11 cellular contexts compared by ENCODE assay signal in genomic region chr14:105316563-105316941, GRCh38. TPM values are rescaled to one million over a fixed set of nuclear protein-coding genes. Genes with fewer than 3 reads are reported as not detected.
A peak's percentile ranks its signal among the peaks of the same experiment; 100 is the strongest.
DNase-seq lines count a peak whose midpoint lies in the region; ATAC-seq and TF ChIP-seq lines count a peak whose summit lies in the region.
"Had no signal": no experiment of that assay in that cellular context is flagged by ENCODE, and none has a peak within 500 bp of the region (broad histone marks: within the 10 kb centered on the region; RNA-seq: fewer than 3 reads in every experiment).

No MANE protein-coding gene starts in this region.

- no peak overlapping the region for H3K4me2 ChIP-seq in mesenchymal stem cell (ENCODE audit: low read length, poor library complexity, severe bottlenecking)

- no peak overlapping the region for H2AFZ ChIP-seq in mesenchymal stem cell (ENCODE audit: low read depth, low read length)

- H4K8ac ChIP-seq in mesenchymal stem cell (ENCODE audit: low read length) = no peak overlapping the region

- WGBS in mesenchymal stem cell = 93% methylated on average over 11 of the region's 11 CpGs

- peak overlapping the region in 1 of 2 experiments; percentile 37 for H2BK12ac ChIP-seq in mesenchymal stem cell (ENCODE audit: low read length in 2 of 2)

- intact Hi-C loops in tibial artery (cut with DNase I; ENCODE audit: low total_unique reads) = loop anchor here (10.0 kb wide), 1 partner anchor 62 kb away; no protein-coding TSS in a partner anchor

- H2BK5ac ChIP-seq in mesenchymal stem cell (ENCODE audit: low read depth, low read length, poor library complexity, severe bottlenecking) = no peak overlapping the region

- no peak overlapping the region for H3K14ac ChIP-seq in mesenchymal stem cell (ENCODE audit: low read length in 2 of 2)

- no peaks in the 10 kb centered on the region for H3K27me3 Mint-ChIP-seq in activated naive CD8-positive, alpha-beta T cell treated with anti-CD3 and anti-CD28 coated beads for 36 hours

- H3K9me3 ChIP-seq in mesenchymal stem cell (ENCODE audit: control insufficient read depth, low read length) (no peaks in the 10 kb centered on the region), tibial artery (no peaks in the 10 kb centered on the region)
- H3K9me3 ChIP-seq: colonic mucosa had no signal

- H3K36me3 ChIP-seq in mesenchymal stem cell (ENCODE audit: control insufficient read depth in 1 of 2, insufficient read depth in 2 of 2, low read depth in 1 of 2, low read length in 2 of 2) = no peaks in the 10 kb centered on the region
- no peaks in the 10 kb centered on the region for H3K36me3 ChIP-seq in tibial artery
- H3K36me3 ChIP-seq: colonic mucosa had no signal

- no peak overlapping the region for H3K27ac Mint-ChIP-seq in activated naive CD8-positive, alpha-beta T cell treated with anti-CD3 and anti-CD28 coated beads for 36 hours

- peak overlapping the region; percentile 88 for H3K4me3 Mint-ChIP-seq in activated naive CD8-positive, alpha-beta T cell treated with anti-CD3 and anti-CD28 coated beads for 36 hours

- H2BK15ac ChIP-seq in mesenchymal stem cell (ENCODE audit: low read depth, poor library complexity, severe bottlenecking) = no peak overlapping the region

- no peak overlapping the region for H4K91ac ChIP-seq in mesenchymal stem cell (ENCODE audit: low read length)

- H3K79me1 ChIP-seq in mesenchymal stem cell (replicated peaks; ENCODE audit: low read length, poor library complexity, severe bottlenecking) = peaks cover 16% of the 10 kb centered on the region

- no peak overlapping the region for H2BK120ac ChIP-seq in mesenchymal stem cell (ENCODE audit: low read depth, low read length)

- H3K4me1 Mint-ChIP-seq in activated naive CD8-positive, alpha-beta T cell treated with anti-CD3 and anti-CD28 coated beads for 36 hours = peaks cover 23% of the 10 kb centered on the region

- H3K36me3 Mint-ChIP-seq in activated naive CD8-positive, alpha-beta T cell treated with anti-CD3 and anti-CD28 coated beads for 36 hours = no peaks in the 10 kb centered on the region

- peak overlapping the region in 1 of 2 experiments; percentile 88 for H3K23ac ChIP-seq in mesenchymal stem cell (ENCODE audit: low read length in 2 of 2)

- no peaks in the 10 kb centered on the region for H3K9me3 Mint-ChIP-seq in activated naive CD8-positive, alpha-beta T cell treated with anti-CD3 and anti-CD28 coated beads for 36 hours

- peak overlapping the region; percentile 67 for H3K9ac ChIP-seq in mesenchymal stem cell (ENCODE audit: low read length)

- H3K27ac ChIP-seq in mesenchymal stem cell (ENCODE audit: low read length, poor library complexity, severe bottlenecking) (no peak overlapping the region), tibial artery (peak overlapping the region; percentile 25 to 78)
- H3K27ac ChIP-seq: colonic mucosa had no signal

- TF ChIP-seq CTCF in tibial artery (IDR thresholded peaks at IDR 0.05) = no peak

- DNase-seq in activated effector memory CD4-positive, alpha-beta T cell treated with anti-CD3 and anti-CD28 coated beads, Interleukin-2, amount 50 U/mL, for 16 hours = peak; percentile 58
- no peak for DNase-seq in activated effector memory CD4-positive, alpha-beta T cell treated with Interleukin-2 at 50 U/mL for 16 hours
- DNase-seq in activated naive CD8-positive, alpha-beta T cell treated with anti-CD3 and anti-CD28 coated beads for 36 hours = no peak
- DNase-seq in mesenchymal stem cell (no peak), tibial artery (no peak), NCI-H1436 treated with DMSO at 0.1 percent for 48 hours (lab: John Stamatoyannopoulos, UW) (no peak), GOT3 (lab: John Stamatoyannopoulos, UW) (no peak)
- DNase-seq: colonic mucosa; stimulated activated CD4-positive, alpha-beta T cell treated with anti-CD3 and anti-CD28 coated beads, Interleukin-2, amount 100 ng/mL, for 48 hours had no signal

- H3K27me3 ChIP-seq in mesenchymal stem cell (ENCODE audit: control insufficient read depth in 1 of 2, insufficient read depth in 1 of 2, low read length in 2 of 2) = no peaks in the 10 kb centered on the region
- H3K27me3 ChIP-seq in tibial artery = no peaks in the 10 kb centered on the region
- H3K27me3 ChIP-seq: colonic mucosa had no signal

- no peak overlapping the region for H3K18ac ChIP-seq in mesenchymal stem cell (ENCODE audit: low read depth in 1 of 2, low read length in 2 of 2)

- H3K4me1 ChIP-seq in mesenchymal stem cell (ENCODE audit: control insufficient read depth, insufficient read depth, low read depth, low read length) (peaks cover 21% of the 10 kb centered on the region), tibial artery (peaks cover 0 to 39% (median 30%) of the 10 kb centered on the region in 4 donors)

- no peak for ATAC-seq in HG03460 (IDR thresholded peaks at IDR 0.05; ENCODE audit: unreplicated experiment)
- ATAC-seq: Right ventricle myocardium inferior had no signal

- H3K4ac ChIP-seq in mesenchymal stem cell (ENCODE audit: low read depth in 1 of 2, low read length in 2 of 2) = no peak overlapping the region

- H2AK5ac ChIP-seq in mesenchymal stem cell (ENCODE audit: low read length, severe bottlenecking) = no peak overlapping the region

- peak overlapping the region in 1 of 2 experiments; percentile 92 for H3K4me3 ChIP-seq in mesenchymal stem cell (ENCODE audit: insufficient read depth in 1 of 2, low read depth in 1 of 2, low read length in 2 of 2)
- H3K4me3 ChIP-seq in tibial artery = peak overlapping the region; percentile 77 to 80

RNA-seq across cellular contexts. Expression of gene PACS2, which starts 2.0 kb away (rescaled TPM):
- 10 to 100 TPM; 21.1 to 22.2 TPM for total RNA-seq in activated naive CD8-positive, alpha-beta T cell treated with anti-CD3 and anti-CD28 coated beads for 36 hours
- polyA plus RNA-seq in mesenchymal stem cell (2013, experiment 1 of 2) = 39.0 TPM
- polyA plus RNA-seq in mesenchymal stem cell (2013, experiment 2 of 2) = 35.9 TPM

RNA-seq across cellular contexts. Expression of gene BRF1, which starts 15.8 kb away (rescaled TPM):
- total RNA-seq in activated naive CD8-positive, alpha-beta T cell treated with anti-CD3 and anti-CD28 coated beads for 36 hours = 10 to 100 TPM; 21.9 to 22.8 TPM
- polyA plus RNA-seq in mesenchymal stem cell (2013, experiment 1 of 2) = 11.5 TPM
- 11.0 TPM for polyA plus RNA-seq in mesenchymal stem cell (2013, experiment 2 of 2)
